ENCODE assay signal across 2 cellular contexts in genomic region chr1:6937048-6937447, GRCh38.
TF ChIP-seq lines count a peak whose summit lies in the region.

No MANE protein-coding gene starts in this region.

TF ChIP-seq in HEK293, 187 proteins besides CTCF, POLR2A, EP300 and RAD21 (continued from another document):
- TF ChIP-seq, protein P1, sequence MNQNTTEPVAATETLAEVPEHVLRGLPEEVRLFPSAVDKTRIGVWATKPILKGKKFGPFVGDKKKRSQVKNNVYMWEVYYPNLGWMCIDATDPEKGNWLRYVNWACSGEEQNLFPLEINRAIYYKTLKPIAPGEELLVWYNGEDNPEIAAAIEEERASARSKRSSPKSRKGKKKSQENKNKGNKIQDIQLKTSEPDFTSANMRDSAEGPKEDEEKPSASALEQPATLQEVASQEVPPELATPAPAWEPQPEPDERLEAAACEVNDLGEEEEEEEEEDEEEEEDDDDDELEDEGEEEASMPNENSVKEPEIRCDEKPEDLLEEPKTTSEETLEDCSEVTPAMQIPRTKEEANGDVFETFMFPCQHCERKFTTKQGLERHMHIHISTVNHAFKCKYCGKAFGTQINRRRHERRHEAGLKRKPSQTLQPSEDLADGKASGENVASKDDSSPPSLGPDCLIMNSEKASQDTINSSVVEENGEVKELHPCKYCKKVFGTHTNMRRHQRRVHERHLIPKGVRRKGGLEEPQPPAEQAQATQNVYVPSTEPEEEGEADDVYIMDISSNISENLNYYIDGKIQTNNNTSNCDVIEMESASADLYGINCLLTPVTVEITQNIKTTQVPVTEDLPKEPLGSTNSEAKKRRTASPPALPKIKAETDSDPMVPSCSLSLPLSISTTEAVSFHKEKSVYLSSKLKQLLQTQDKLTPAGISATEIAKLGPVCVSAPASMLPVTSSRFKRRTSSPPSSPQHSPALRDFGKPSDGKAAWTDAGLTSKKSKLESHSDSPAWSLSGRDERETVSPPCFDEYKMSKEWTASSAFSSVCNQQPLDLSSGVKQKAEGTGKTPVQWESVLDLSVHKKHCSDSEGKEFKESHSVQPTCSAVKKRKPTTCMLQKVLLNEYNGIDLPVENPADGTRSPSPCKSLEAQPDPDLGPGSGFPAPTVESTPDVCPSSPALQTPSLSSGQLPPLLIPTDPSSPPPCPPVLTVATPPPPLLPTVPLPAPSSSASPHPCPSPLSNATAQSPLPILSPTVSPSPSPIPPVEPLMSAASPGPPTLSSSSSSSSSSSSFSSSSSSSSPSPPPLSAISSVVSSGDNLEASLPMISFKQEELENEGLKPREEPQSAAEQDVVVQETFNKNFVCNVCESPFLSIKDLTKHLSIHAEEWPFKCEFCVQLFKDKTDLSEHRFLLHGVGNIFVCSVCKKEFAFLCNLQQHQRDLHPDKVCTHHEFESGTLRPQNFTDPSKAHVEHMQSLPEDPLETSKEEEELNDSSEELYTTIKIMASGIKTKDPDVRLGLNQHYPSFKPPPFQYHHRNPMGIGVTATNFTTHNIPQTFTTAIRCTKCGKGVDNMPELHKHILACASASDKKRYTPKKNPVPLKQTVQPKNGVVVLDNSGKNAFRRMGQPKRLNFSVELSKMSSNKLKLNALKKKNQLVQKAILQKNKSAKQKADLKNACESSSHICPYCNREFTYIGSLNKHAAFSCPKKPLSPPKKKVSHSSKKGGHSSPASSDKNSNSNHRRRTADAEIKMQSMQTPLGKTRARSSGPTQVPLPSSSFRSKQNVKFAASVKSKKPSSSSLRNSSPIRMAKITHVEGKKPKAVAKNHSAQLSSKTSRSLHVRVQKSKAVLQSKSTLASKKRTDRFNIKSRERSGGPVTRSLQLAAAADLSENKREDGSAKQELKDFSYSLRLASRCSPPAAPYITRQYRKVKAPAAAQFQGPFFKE (tag by site-specific recombination; IDR thresholded peaks at IDR 0.05; ENCODE audit: borderline replicate concordance): 0 out of 2 replicates have a peak, but pooled peaks have one; percentile 46
- TF ChIP-seq ZNF513 (tag by site-specific recombination; IDR thresholded peaks at IDR 0.05): peak; percentile 95
- TF ChIP-seq ZNF747 (tag by site-specific recombination; IDR thresholded peaks at IDR 0.05): no peak
- TF ChIP-seq ZNF843 (tag by site-specific recombination; IDR thresholded peaks at IDR 0.05): no peak
- TF ChIP-seq ZNF544 (tag by site-specific recombination; IDR thresholded peaks at IDR 0.05): 0 out of 2 replicates have a peak, but pooled peaks have one; percentile 12
- no peak for TF ChIP-seq ZNF837 (tag by site-specific recombination; IDR thresholded peaks at IDR 0.05)
- TF ChIP-seq ZNF548 (tag by site-specific recombination; IDR thresholded peaks at IDR 0.05): no peak
- TF ChIP-seq ZNF157 (tag by site-specific recombination; IDR thresholded peaks at IDR 0.05): no peak
- TF ChIP-seq ZNF707 (tag by site-specific recombination; IDR thresholded peaks at IDR 0.05): peak; percentile 47; the same call in 1 of the 2 replicates
- TF ChIP-seq ZNF239 (tag by site-specific recombination; IDR thresholded peaks at IDR 0.05): 0 out of 2 replicates have a peak, but pooled peaks have one; percentile 33
- TF ChIP-seq ZNF514 (tag by site-specific recombination; IDR thresholded peaks at IDR 0.05): no peak
- TF ChIP-seq, protein P2, sequence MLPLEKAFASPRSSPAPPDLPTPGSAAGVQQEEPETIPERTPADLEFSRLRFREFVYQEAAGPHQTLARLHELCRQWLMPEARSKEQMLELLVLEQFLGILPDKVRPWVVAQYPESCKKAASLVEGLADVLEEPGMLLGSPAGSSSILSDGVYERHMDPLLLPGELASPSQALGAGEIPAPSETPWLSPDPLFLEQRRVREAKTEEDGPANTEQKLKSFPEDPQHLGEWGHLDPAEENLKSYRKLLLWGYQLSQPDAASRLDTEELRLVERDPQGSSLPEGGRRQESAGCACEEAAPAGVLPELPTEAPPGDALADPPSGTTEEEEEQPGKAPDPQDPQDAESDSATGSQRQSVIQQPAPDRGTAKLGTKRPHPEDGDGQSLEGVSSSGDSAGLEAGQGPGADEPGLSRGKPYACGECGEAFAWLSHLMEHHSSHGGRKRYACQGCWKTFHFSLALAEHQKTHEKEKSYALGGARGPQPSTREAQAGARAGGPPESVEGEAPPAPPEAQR (tag by site-specific recombination; IDR thresholded peaks at IDR 0.05): no peak
- TF ChIP-seq ZNF311 (tag by site-specific recombination; IDR thresholded peaks at IDR 0.05; ENCODE audit: borderline replicate concordance): 0 out of 2 replicates have a peak, but pooled peaks have one; percentile 50
- no peak for TF ChIP-seq HOXD13 (CRISPR knock-in tag; IDR thresholded peaks at IDR 0.05; ENCODE audit: borderline replicate concordance)
- TF ChIP-seq ZNF266 (tag by site-specific recombination; IDR thresholded peaks at IDR 0.05; ENCODE audit: low read depth): 0 out of 2 replicates have a peak, but pooled peaks have one; percentile 47

TF ChIP-seq in K562, 482 proteins besides CTCF, POLR2A, EP300 and RAD21 (continued from another document):
- no peak for TF ChIP-seq DDX20 (tag; IDR thresholded peaks at IDR 0.05; ENCODE audit: low read depth)
- no peak for TF ChIP-seq CREM (IDR thresholded peaks at IDR 0.05; ENCODE audit: low read depth)
- TF ChIP-seq E2F5 (CRISPR knock-in tag; IDR thresholded peaks at IDR 0.05): no peak
- TF ChIP-seq EHMT2 (IDR thresholded peaks at IDR 0.05): 0 out of 2 replicates have a peak, but pooled peaks have one; percentile 19
- no peak for TF ChIP-seq ZNF239 (CRISPR knock-in tag; IDR thresholded peaks at IDR 0.05)
- no peak for TF ChIP-seq XRCC4 (IDR thresholded peaks at IDR 0.05; ENCODE audit: extremely low read depth, insufficient read depth, insufficient read length)
- TF ChIP-seq, protein P3, sequence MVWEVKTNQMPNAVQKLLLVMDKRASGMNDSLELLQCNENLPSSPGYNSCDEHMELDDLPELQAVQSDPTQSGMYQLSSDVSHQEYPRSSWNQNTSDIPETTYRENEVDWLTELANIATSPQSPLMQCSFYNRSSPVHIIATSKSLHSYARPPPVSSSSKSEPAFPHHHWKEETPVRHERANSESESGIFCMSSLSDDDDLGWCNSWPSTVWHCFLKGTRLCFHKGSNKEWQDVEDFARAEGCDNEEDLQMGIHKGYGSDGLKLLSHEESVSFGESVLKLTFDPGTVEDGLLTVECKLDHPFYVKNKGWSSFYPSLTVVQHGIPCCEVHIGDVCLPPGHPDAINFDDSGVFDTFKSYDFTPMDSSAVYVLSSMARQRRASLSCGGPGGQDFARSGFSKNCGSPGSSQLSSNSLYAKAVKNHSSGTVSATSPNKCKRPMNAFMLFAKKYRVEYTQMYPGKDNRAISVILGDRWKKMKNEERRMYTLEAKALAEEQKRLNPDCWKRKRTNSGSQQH (CRISPR knock-in tag; IDR thresholded peaks at IDR 0.05): peak; percentile 23; the same call in 1 of the 2 replicates
- 0 out of 2 replicates have a peak, but pooled peaks have one; percentile 53 for TF ChIP-seq TSC22D4 (tag; IDR thresholded peaks at IDR 0.05)
- TF ChIP-seq, protein P4, sequence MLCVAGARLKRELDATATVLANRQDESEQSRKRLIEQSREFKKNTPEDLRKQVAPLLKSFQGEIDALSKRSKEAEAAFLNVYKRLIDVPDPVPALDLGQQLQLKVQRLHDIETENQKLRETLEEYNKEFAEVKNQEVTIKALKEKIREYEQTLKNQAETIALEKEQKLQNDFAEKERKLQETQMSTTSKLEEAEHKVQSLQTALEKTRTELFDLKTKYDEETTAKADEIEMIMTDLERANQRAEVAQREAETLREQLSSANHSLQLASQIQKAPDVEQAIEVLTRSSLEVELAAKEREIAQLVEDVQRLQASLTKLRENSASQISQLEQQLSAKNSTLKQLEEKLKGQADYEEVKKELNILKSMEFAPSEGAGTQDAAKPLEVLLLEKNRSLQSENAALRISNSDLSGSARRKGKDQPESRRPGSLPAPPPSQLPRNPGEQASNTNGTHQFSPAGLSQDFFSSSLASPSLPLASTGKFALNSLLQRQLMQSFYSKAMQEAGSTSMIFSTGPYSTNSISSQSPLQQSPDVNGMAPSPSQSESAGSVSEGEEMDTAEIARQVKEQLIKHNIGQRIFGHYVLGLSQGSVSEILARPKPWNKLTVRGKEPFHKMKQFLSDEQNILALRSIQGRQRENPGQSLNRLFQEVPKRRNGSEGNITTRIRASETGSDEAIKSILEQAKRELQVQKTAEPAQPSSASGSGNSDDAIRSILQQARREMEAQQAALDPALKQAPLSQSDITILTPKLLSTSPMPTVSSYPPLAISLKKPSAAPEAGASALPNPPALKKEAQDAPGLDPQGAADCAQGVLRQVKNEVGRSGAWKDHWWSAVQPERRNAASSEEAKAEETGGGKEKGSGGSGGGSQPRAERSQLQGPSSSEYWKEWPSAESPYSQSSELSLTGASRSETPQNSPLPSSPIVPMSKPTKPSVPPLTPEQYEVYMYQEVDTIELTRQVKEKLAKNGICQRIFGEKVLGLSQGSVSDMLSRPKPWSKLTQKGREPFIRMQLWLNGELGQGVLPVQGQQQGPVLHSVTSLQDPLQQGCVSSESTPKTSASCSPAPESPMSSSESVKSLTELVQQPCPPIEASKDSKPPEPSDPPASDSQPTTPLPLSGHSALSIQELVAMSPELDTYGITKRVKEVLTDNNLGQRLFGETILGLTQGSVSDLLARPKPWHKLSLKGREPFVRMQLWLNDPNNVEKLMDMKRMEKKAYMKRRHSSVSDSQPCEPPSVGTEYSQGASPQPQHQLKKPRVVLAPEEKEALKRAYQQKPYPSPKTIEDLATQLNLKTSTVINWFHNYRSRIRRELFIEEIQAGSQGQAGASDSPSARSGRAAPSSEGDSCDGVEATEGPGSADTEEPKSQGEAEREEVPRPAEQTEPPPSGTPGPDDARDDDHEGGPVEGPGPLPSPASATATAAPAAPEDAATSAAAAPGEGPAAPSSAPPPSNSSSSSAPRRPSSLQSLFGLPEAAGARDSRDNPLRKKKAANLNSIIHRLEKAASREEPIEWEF (CRISPR knock-in tag; IDR thresholded peaks at IDR 0.05): no peak
- TF ChIP-seq, protein P5, sequence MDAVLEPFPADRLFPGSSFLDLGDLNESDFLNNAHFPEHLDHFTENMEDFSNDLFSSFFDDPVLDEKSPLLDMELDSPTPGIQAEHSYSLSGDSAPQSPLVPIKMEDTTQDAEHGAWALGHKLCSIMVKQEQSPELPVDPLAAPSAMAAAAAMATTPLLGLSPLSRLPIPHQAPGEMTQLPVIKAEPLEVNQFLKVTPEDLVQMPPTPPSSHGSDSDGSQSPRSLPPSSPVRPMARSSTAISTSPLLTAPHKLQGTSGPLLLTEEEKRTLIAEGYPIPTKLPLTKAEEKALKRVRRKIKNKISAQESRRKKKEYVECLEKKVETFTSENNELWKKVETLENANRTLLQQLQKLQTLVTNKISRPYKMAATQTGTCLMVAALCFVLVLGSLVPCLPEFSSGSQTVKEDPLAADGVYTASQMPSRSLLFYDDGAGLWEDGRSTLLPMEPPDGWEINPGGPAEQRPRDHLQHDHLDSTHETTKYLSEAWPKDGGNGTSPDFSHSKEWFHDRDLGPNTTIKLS (IDR thresholded peaks at IDR 0.05; ENCODE audit: borderline replicate concordance, low read depth): no peak
- TF ChIP-seq ATF7 (IDR thresholded peaks at IDR 0.05): no peak
- peak; percentile 14; the same call in 1 of the 2 replicates for TF ChIP-seq YBX1 (IDR thresholded peaks at IDR 0.05)
